In genomic region chr16:68792465-68793324, GRCh38 we compare ENCODE assay signal across 1 cellular context.
TF ChIP-seq lines count a peak whose summit lies in the region.

No MANE protein-coding gene starts in this region.

TF ChIP-seq in HepG2, 621 proteins besides CTCF, POLR2A, EP300 and RAD21 (continued from another document and continues in another):
- TF ChIP-seq ZNF446 (CRISPR knock-in tag; IDR thresholded peaks at IDR 0.05) (no peak), CHD2 (IDR thresholded peaks at IDR 0.05; ENCODE audit: low read depth, low read length) (no peak), ATF7-NPFF (CRISPR knock-in tag; IDR thresholded peaks at IDR 0.05; ENCODE audit: low read depth) (peak; percentile 25; the same call in 1 of the 2 replicates), ZNF337 (CRISPR knock-in tag; IDR thresholded peaks at IDR 0.05; ENCODE audit: borderline replicate concordance, low read depth) (no peak), ZNF841 (CRISPR knock-in tag; IDR thresholded peaks at IDR 0.05; ENCODE audit: borderline replicate concordance) (no peak), NFATC3 (CRISPR knock-in tag; IDR thresholded peaks at IDR 0.05) (0 out of 2 replicates have a peak, but pooled peaks have one; percentile 17), THAP9 (CRISPR knock-in tag; IDR thresholded peaks at IDR 0.05; ENCODE audit: borderline replicate concordance) (no peak; the same call in none of the 2 replicates), GATA4 (IDR thresholded peaks at IDR 0.05; ENCODE audit: borderline replicate concordance, low read depth) (peak; percentile 86; the same call in 1 of the 2 replicates), ZNF737 (CRISPR knock-in tag; IDR thresholded peaks at IDR 0.05; ENCODE audit: borderline replicate concordance) (no peak), KLF13 (CRISPR knock-in tag; IDR thresholded peaks at IDR 0.05) (no peak), WIZ (CRISPR knock-in tag; IDR thresholded peaks at IDR 0.05) (no peak; the same call in 1 of the 2 replicates), ZNF784 (CRISPR knock-in tag; IDR thresholded peaks at IDR 0.05; ENCODE audit: borderline replicate concordance) (no peak; the same call in 1 of the 2 replicates), HIVEP1 (CRISPR knock-in tag; IDR thresholded peaks at IDR 0.05) (no peak; the same call in 1 of the 2 replicates), ZNF101 (CRISPR knock-in tag; IDR thresholded peaks at IDR 0.05; ENCODE audit: borderline replicate concordance, low read depth) (no peak), ZUFSP (CRISPR knock-in tag; IDR thresholded peaks at IDR 0.05; ENCODE audit: borderline replicate concordance) (no peak), ZMYM2 (CRISPR knock-in tag; IDR thresholded peaks at IDR 0.05) (peak; percentile 76; the same call in 1 of the 2 replicates), DPF2 (CRISPR knock-in tag; IDR thresholded peaks at IDR 0.05; ENCODE audit: borderline replicate concordance, low read depth) (no peak; the same call in 1 of the 2 replicates), ZNF34 (CRISPR knock-in tag; IDR thresholded peaks at IDR 0.05; ENCODE audit: borderline replicate concordance) (no peak), HMGA1 (CRISPR knock-in tag; conservative IDR thresholded peaks at IDR 0.05) (no peak), AGO2 (optimal IDR thresholded peaks at IDR 0.05; ENCODE audit: low read depth, low read length) (no peak), ZNF264 (CRISPR knock-in tag; IDR thresholded peaks at IDR 0.05) (peak; percentile 78; the same call in 1 of the 2 replicates), TEF (CRISPR knock-in tag; IDR thresholded peaks at IDR 0.05) (no peak), SCMH1 (CRISPR knock-in tag; IDR thresholded peaks at IDR 0.05; ENCODE audit: borderline replicate concordance) (no peak), DRAP1 (CRISPR knock-in tag; IDR thresholded peaks at IDR 0.05) (no peak; the same call in 1 of the 2 replicates), JUND (CRISPR knock-in tag; IDR thresholded peaks at IDR 0.05) (0 out of 2 replicates have a peak, but pooled peaks have one; percentile 49), MAFK (conservative IDR thresholded peaks at IDR 0.05 in 1 of 2, IDR thresholded peaks at IDR 0.05 in 1 of 2; ENCODE audit: low read length in 2 of 2) (no peak), ZNF556 (CRISPR knock-in tag; IDR thresholded peaks at IDR 0.05; ENCODE audit: borderline replicate concordance) (no peak; the same call in 1 of the 2 replicates), ATF4 (CRISPR knock-in tag; IDR thresholded peaks at IDR 0.05) (peak in 1 of 2 experiments; percentile 74; a peak in 2 of 4 replicates), IKZF4 (CRISPR knock-in tag; IDR thresholded peaks at IDR 0.05; ENCODE audit: borderline replicate concordance, low read depth, not compliant biosample characterization) (no peak), SAP130 (CRISPR knock-in tag; IDR thresholded peaks at IDR 0.05; ENCODE audit: low read depth) (peak; percentile 94), POLR2G (IDR thresholded peaks at IDR 0.05; ENCODE audit: low read depth, low read length) (no peak; the same call in 1 of the 2 replicates), RFXAP (CRISPR knock-in tag; IDR thresholded peaks at IDR 0.05; ENCODE audit: borderline replicate concordance) (peak; percentile 90; the same call in 1 of the 2 replicates), ZNF616 (CRISPR knock-in tag; IDR thresholded peaks at IDR 0.05; ENCODE audit: low read depth) (no peak), HOXA9 (CRISPR knock-in tag; IDR thresholded peaks at IDR 0.05; ENCODE audit: borderline replicate concordance) (peak; percentile 87; the same call in 1 of the 2 replicates), TRIM22 (IDR thresholded peaks at IDR 0.05) (no peak), ZSCAN30 (CRISPR knock-in tag; IDR thresholded peaks at IDR 0.05) (no peak), CREB3 (CRISPR knock-in tag; IDR thresholded peaks at IDR 0.05) (no peak), KLF16 (CRISPR knock-in tag; IDR thresholded peaks at IDR 0.05) (peak in 1 of 2 experiments; percentile 79; a peak in 2 of 4 replicates), FOXA3 (CRISPR knock-in tag; IDR thresholded peaks at IDR 0.05) (peak; percentile 90)
- TF ChIP-seq, protein P1, sequence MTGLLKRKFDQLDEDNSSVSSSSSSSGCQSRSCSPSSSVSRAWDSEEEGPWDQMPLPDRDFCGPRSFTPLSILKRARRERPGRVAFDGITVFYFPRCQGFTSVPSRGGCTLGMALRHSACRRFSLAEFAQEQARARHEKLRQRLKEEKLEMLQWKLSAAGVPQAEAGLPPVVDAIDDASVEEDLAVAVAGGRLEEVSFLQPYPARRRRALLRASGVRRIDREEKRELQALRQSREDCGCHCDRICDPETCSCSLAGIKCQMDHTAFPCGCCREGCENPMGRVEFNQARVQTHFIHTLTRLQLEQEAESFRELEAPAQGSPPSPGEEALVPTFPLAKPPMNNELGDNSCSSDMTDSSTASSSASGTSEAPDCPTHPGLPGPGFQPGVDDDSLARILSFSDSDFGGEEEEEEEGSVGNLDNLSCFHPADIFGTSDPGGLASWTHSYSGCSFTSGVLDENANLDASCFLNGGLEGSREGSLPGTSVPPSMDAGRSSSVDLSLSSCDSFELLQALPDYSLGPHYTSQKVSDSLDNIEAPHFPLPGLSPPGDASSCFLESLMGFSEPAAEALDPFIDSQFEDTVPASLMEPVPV (CRISPR knock-in tag; IDR thresholded peaks at IDR 0.05) = peak; percentile 91
- TF ChIP-seq, protein P2, sequence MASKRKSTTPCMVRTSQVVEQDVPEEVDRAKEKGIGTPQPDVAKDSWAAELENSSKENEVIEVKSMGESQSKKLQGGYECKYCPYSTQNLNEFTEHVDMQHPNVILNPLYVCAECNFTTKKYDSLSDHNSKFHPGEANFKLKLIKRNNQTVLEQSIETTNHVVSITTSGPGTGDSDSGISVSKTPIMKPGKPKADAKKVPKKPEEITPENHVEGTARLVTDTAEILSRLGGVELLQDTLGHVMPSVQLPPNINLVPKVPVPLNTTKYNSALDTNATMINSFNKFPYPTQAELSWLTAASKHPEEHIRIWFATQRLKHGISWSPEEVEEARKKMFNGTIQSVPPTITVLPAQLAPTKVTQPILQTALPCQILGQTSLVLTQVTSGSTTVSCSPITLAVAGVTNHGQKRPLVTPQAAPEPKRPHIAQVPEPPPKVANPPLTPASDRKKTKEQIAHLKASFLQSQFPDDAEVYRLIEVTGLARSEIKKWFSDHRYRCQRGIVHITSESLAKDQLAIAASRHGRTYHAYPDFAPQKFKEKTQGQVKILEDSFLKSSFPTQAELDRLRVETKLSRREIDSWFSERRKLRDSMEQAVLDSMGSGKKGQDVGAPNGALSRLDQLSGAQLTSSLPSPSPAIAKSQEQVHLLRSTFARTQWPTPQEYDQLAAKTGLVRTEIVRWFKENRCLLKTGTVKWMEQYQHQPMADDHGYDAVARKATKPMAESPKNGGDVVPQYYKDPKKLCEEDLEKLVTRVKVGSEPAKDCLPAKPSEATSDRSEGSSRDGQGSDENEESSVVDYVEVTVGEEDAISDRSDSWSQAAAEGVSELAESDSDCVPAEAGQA (IDR thresholded peaks at IDR 0.05; ENCODE audit: low read depth) = no peak
- TF ChIP-seq, protein P2 (CRISPR knock-in tag; IDR thresholded peaks at IDR 0.05; ENCODE audit: borderline replicate concordance) = peak; percentile 92; the same call in 1 of the 2 replicates
- TF ChIP-seq, protein P3, sequence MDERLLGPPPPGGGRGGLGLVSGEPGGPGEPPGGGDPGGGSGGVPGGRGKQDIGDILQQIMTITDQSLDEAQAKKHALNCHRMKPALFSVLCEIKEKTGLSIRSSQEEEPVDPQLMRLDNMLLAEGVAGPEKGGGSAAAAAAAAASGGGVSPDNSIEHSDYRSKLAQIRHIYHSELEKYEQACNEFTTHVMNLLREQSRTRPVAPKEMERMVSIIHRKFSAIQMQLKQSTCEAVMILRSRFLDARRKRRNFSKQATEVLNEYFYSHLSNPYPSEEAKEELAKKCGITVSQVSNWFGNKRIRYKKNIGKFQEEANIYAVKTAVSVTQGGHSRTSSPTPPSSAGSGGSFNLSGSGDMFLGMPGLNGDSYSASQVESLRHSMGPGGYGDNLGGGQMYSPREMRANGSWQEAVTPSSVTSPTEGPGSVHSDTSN (CRISPR knock-in tag; IDR thresholded peaks at IDR 0.05) = peak; percentile 19; the same call in 1 of the 2 replicates
